ENCODE assay signal across 21 cellular contexts in genomic region chr4:150098214-150098613, GRCh38. TPM values are rescaled to one million over a fixed set of nuclear protein-coding genes. Genes with fewer than 3 reads are reported as not detected.
DNase-seq lines count a peak whose midpoint lies in the region; ATAC-seq and TF ChIP-seq lines count a peak whose summit lies in the region.
"Had no signal": no experiment of that assay in that cellular context is flagged by ENCODE, and none has a peak within 500 bp of the region (broad histone marks: within the 10 kb centered on the region; RNA-seq: fewer than 3 reads in every experiment).

No MANE protein-coding gene starts in this region.

- H3K4me3 ChIP-seq in epithelial cell of esophagus (ENCODE audit: low read length) (no peak overlapping the region), skeletal muscle satellite cell (ENCODE audit: low read length) (no peak overlapping the region)
- H3K4me3 ChIP-seq: right atrium auricular region had no signal

- H3K36me3 ChIP-seq in skeletal muscle satellite cell (ENCODE audit: insufficient read depth, low read length), result no peaks in the 10 kb centered on the region
- H3K36me3 ChIP-seq: right atrium auricular region had no signal

- H3K9ac ChIP-seq in skeletal muscle satellite cell (ENCODE audit: low read depth, low read length), result no peak overlapping the region

- TF ChIP-seq CTCF in epithelial cell of esophagus (IDR thresholded peaks at IDR 0.05; ENCODE audit: insufficient read depth, low read depth, low read length, missing control alignments), result no peak

- H3K27me3 ChIP-seq in skeletal muscle satellite cell (ENCODE audit: control insufficient read depth, insufficient read depth, low read length), result no peaks in the 10 kb centered on the region
- H3K27me3 ChIP-seq: right atrium auricular region had no signal

- no peaks in the 10 kb centered on the region for H3K9me3 ChIP-seq in skeletal muscle satellite cell (replicated peaks; ENCODE audit: low read length)
- H3K9me3 ChIP-seq: right atrium auricular region had no signal

- ATAC-seq in HG02870 (IDR thresholded peaks at IDR 0.05; ENCODE audit: unreplicated experiment) (peak; percentile 49), SK-N-SH treated with all-trans-retinoic acid at 6 μM for 48 hours (peak; percentile 72), HG02571 (IDR thresholded peaks at IDR 0.05; ENCODE audit: unreplicated experiment) (no peak), GM18867 (IDR thresholded peaks at IDR 0.05; ENCODE audit: unreplicated experiment) (no peak)
- ATAC-seq: activated CD4-positive, CD25-positive, alpha-beta regulatory T cell treated with anti-CD3 and anti-CD28 coated beads, Interleukin-2, amount 50 U/mL, for 24 hours; activated T-cell treated with anti-CD3 and anti-CD28 coated beads, Interleukin-2, amount 50 U/mL, for 4 hours had no signal

- H3K4me1 ChIP-seq in skeletal muscle satellite cell (ENCODE audit: control insufficient read depth, insufficient read depth, low read length), result peaks cover 15% of the 10 kb centered on the region
- H3K4me1 ChIP-seq: right atrium auricular region had no signal

- DNase-seq in epithelial cell of esophagus (ENCODE audit: low read depth), result peak; percentile 17
- no peak for DNase-seq in NCI-H2171 (lab: John Stamatoyannopoulos, UW)
- DNase-seq: activated naive CD4-positive, alpha-beta T cell treated with anti-CD3 and anti-CD28 coated beads for 36 hours; activated T-cell treated with anti-CD3 and anti-CD28 coated beads, Interleukin-2, amount 50 U/mL, for 4 hours; CD4-positive, CD25-positive, alpha-beta regulatory T cell; cortex of kidney; DMS53; H7; kidney glomerular epithelial cell; naive B cell; NCI-H1105 treated with DMSO at 0.1 percent for 48 hours; NCI-H2081 treated with DMSO at 0.1 percent for 48 hours; NCI-H524 treated with DMSO at 0.1 percent for 48 hours; T1000 had no signal

- H3K4me2 ChIP-seq in skeletal muscle satellite cell (ENCODE audit: low read length), result peak overlapping the region; percentile 30

TF ChIP-seq in SK-N-SH treated with all-trans-retinoic acid at 6 μM for 48 hours, 23 proteins besides CTCF, POLR2A, EP300 and RAD21:
- no peak for TF ChIP-seq PPARA (CRISPR knock-in tag; IDR thresholded peaks at IDR 0.05; ENCODE audit: borderline replicate concordance)
- TF ChIP-seq, protein P1, sequence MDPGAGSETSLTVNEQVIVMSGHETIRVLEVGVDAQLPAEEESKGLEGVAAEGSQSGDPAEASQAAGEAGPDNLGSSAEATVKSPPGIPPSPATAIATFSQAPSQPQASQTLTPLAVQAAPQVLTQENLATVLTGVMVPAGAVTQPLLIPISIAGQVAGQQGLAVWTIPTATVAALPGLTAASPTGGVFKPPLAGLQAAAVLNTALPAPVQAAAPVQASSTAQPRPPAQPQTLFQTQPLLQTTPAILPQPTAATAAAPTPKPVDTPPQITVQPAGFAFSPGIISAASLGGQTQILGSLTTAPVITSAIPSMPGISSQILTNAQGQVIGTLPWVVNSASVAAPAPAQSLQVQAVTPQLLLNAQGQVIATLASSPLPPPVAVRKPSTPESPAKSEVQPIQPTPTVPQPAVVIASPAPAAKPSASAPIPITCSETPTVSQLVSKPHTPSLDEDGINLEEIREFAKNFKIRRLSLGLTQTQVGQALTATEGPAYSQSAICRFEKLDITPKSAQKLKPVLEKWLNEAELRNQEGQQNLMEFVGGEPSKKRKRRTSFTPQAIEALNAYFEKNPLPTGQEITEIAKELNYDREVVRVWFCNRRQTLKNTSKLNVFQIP (CRISPR knock-in tag; IDR thresholded peaks at IDR 0.05; ENCODE audit: borderline replicate concordance, low read depth), result no peak
- TF ChIP-seq ARNTL (CRISPR knock-in tag; IDR thresholded peaks at IDR 0.05; ENCODE audit: borderline replicate concordance, low read depth), result no peak
- TF ChIP-seq OSR1 (CRISPR knock-in tag; IDR thresholded peaks at IDR 0.05), result no peak
- no peak for TF ChIP-seq ESRRG (CRISPR knock-in tag; IDR thresholded peaks at IDR 0.05)
- TF ChIP-seq ZFP3 (CRISPR knock-in tag; IDR thresholded peaks at IDR 0.05), result no peak
- no peak for TF ChIP-seq TOX (CRISPR knock-in tag; IDR thresholded peaks at IDR 0.05; ENCODE audit: borderline replicate concordance)
- TF ChIP-seq, protein P2, sequence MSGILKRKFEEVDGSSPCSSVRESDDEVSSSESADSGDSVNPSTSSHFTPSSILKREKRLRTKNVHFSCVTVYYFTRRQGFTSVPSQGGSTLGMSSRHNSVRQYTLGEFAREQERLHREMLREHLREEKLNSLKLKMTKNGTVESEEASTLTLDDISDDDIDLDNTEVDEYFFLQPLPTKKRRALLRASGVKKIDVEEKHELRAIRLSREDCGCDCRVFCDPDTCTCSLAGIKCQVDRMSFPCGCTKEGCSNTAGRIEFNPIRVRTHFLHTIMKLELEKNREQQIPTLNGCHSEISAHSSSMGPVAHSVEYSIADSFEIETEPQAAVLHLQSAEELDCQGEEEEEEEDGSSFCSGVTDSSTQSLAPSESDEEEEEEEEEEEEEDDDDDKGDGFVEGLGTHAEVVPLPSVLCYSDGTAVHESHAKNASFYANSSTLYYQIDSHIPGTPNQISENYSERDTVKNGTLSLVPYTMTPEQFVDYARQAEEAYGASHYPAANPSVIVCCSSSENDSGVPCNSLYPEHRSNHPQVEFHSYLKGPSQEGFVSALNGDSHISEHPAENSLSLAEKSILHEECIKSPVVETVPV (CRISPR knock-in tag; IDR thresholded peaks at IDR 0.05), result no peak
- no peak for TF ChIP-seq ISL1 (CRISPR knock-in tag; IDR thresholded peaks at IDR 0.05)
- TF ChIP-seq BACH2 (CRISPR knock-in tag; IDR thresholded peaks at IDR 0.05; ENCODE audit: borderline replicate concordance), result no peak
- no peak for TF ChIP-seq TCF4 (CRISPR knock-in tag; IDR thresholded peaks at IDR 0.05; ENCODE audit: borderline replicate concordance)
- TF ChIP-seq CSDC2 (CRISPR knock-in tag; IDR thresholded peaks at IDR 0.05), result no peak
- TF ChIP-seq PATZ1 (CRISPR knock-in tag; IDR thresholded peaks at IDR 0.05; ENCODE audit: borderline replicate concordance), result no peak
- TF ChIP-seq ZFP30 (CRISPR knock-in tag; IDR thresholded peaks at IDR 0.05), result no peak
- no peak for TF ChIP-seq SNAI2 (CRISPR knock-in tag; IDR thresholded peaks at IDR 0.05)
- no peak for TF ChIP-seq ZC3H10 (CRISPR knock-in tag; IDR thresholded peaks at IDR 0.05)
- TF ChIP-seq, protein P3, sequence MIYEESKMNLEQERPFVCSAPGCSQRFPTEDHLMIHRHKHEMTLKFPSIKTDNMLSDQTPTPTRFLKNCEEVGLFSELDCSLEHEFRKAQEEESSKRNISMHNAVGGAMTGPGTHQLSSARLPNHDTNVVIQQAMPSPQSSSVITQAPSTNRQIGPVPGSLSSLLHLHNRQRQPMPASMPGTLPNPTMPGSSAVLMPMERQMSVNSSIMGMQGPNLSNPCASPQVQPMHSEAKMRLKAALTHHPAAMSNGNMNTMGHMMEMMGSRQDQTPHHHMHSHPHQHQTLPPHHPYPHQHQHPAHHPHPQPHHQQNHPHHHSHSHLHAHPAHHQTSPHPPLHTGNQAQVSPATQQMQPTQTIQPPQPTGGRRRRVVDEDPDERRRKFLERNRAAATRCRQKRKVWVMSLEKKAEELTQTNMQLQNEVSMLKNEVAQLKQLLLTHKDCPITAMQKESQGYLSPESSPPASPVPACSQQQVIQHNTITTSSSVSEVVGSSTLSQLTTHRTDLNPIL (CRISPR knock-in tag; IDR thresholded peaks at IDR 0.05; ENCODE audit: low read depth), result no peak

RNA-seq across cellular contexts. Expression of gene DCLK2, which starts 20.0 kb away (rescaled TPM):
- 3.5 and 5.3 TPM in 2 replicates for total RNA-seq in skeletal muscle satellite cell (2012; rRNA removed)
- total RNA-seq: activated naive CD4-positive, alpha-beta T cell treated with anti-CD3 and anti-CD28 coated beads for 36 hours had no signal

Comparison
In these comparisons a context has a peak if more than half of its experiments do, and no peak if none do; other contexts are left out.
1. ATAC-seq: peak in HG02870 (single experiment) and SK-N-SH treated with all-trans-retinoic acid at 6 μM for 48 hours (single experiment); none in HG02571 (single experiment) and GM18867 (single experiment).